In the genomic region with DNA sequence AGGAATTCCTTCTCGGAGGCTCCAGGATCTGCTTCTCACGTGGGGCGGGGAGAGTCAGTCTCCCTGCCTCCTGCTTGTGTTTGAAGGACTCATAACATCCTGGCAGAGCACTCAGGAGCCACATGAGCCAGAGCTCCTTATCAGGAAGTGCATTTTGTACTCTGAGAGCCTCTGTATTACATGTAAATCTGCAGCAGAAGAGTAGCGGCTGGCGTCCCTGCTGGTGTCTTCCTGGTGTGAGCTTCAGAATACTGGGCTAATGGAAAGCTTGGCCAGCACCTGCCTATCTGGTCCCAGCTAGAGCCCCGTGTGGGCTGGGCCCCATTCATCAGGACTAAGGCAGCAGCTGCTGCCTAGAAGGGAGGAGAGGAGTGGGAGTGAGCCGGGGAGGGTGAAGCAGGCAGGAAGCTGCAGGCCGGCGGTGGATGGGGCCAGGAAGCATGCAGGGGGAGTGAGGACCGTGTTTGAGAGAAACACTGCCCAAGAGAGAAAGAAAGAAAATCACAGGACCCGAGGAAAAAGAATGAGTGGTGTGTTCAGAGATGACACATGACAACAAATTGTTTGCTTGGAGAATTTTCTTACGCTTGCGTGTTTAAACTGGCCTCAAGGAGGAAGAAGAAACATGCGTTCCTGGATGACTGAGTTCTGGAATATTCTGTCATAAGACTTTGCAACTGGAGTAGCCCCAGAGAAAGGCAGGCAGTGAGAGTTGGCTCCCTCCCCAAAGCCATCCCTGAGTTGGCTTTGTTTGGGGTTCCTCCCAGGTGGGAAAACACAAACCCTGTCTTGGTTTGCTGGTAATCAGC, we compare ENCODE assay signal across 8 cellular contexts. TPM values are rescaled to one million over a fixed set of nuclear protein-coding genes. Genes with fewer than 3 reads are reported as not detected.
DNase-seq lines count a peak whose midpoint lies in the region; ATAC-seq, FAIRE-seq and TF ChIP-seq lines count a peak whose summit lies in the region.
"Not testable (repeated sequence)": the region's sequence is repeated elsewhere in the genome, so short reads cannot be mapped to it uniquely, and the experiment has no call there.

No MANE protein-coding gene starts in this region.

- H3K4ac ChIP-seq in H9 (ENCODE audit: low read depth, low read length) = not testable (repeated sequence)

- H3K27ac ChIP-seq in DOHH2 (ENCODE audit: low read depth, low read length); H9 (ENCODE audit: insufficient read length, low read depth, low read length); GM12878 (ENCODE audit: control insufficient read depth, insufficient read depth): not testable (repeated sequence)
- peak overlapping the region; percentile 81 to 86 (median 82) for H3K27ac ChIP-seq in transverse colon

- not testable (repeated sequence) for H3K56ac ChIP-seq in H9 (ENCODE audit: insufficient read length, low read depth, low read length)

- H3K9me2 ChIP-seq in DOHH2 (replicated peaks; ENCODE audit: control insufficient read depth, low read length) = not testable (repeated sequence)

- in situ Hi-C loops in GM12878 (cut with MboI); transverse colon (cut with MboI; ENCODE audit: low pct_ligation_motif_present in 1 of 4, low pct_unique_long_range_greater_than_20kb in 1 of 4, low sequenced_read_pairs in 3 of 4): not testable (repeated sequence)

- not testable (repeated sequence) for H3K4me1 ChIP-seq in DOHH2 (ENCODE audit: control insufficient read depth, low read length); H9 (ENCODE audit: insufficient read depth, low read length); GM12878 (ENCODE audit: control insufficient read depth, insufficient read depth, low read length)
- H3K4me1 ChIP-seq in transverse colon = peaks cover 4 to 25% (median 17%) of the 10 kb centered on the region in 4 donors

- H3K4me3 ChIP-seq in DOHH2 (ENCODE audit: low read length); GM12878: not testable (repeated sequence)
- H3K4me3 ChIP-seq in transverse colon = peak overlapping the region in 1 of 4 donors; percentile 22

- DNase-seq in H9 = peak; percentile 44
- peak; percentile 68 for DNase-seq in LHCN-M2 (ENCODE audit: low read depth)
- peak; percentile 74 for DNase-seq in RPMI7951 (ENCODE audit: low read depth)
- DNase-seq in GM12878 (ENCODE audit: low read depth, low spot score); natural killer cell treated with Interleukin-12 subunit alpha and Interleukin-12 subunit beta and Interleukin-15 and Interleukin-18, amount 100 ng/mL, for 72 hours (ENCODE audit: low spot score): not testable (repeated sequence)
- DNase-seq in glutamatergic neuron = peak; percentile 43
- peak; percentile 72 for DNase-seq in transverse colon

- H3K18ac ChIP-seq in H9 (ENCODE audit: insufficient read length, low read depth, low read length) = not testable (repeated sequence)

- H3K27me3 Mint-ChIP-seq in H9 (ENCODE audit: low read depth); glutamatergic neuron (ENCODE audit: unreplicated experiment): not testable (repeated sequence)
- H3K27me3 Mint-ChIP-seq in natural killer cell treated with Interleukin-12 subunit alpha and Interleukin-12 subunit beta and Interleukin-15 and Interleukin-18, amount 100 ng/mL, for 72 hours = peaks cover 0 to 11% of the 10 kb centered on the region in 2 donors

- TF ChIP-seq EP300 in GM12878 (IDR thresholded peaks at IDR 0.05; ENCODE audit: borderline replicate concordance in 1 of 2, control insufficient read depth in 1 of 2, low read depth in 2 of 2, low read length in 2 of 2); transverse colon (IDR thresholded peaks at IDR 0.05; ENCODE audit: low read depth): not testable (repeated sequence)

- H3K36me3 ChIP-seq in DOHH2 (ENCODE audit: control insufficient read depth, low read length); GM12878 (ENCODE audit: control insufficient read depth in 2 of 2, insufficient read depth in 2 of 2, low read length in 1 of 2); transverse colon: not testable (repeated sequence)

- TF ChIP-seq POLR2A in GM12878 (IDR thresholded peaks at IDR 0.05; ENCODE audit: low read depth, low read length); transverse colon (IDR thresholded peaks at IDR 0.05): not testable (repeated sequence)

- H4K8ac ChIP-seq in H9 (replicated peaks; ENCODE audit: insufficient read length, low read depth, low read length) = not testable (repeated sequence)

- not testable (repeated sequence) for H2AK5ac ChIP-seq in H9 (ENCODE audit: insufficient read length, low read length)

- H3K4me1 Mint-ChIP-seq in H9 = peaks cover 17 to 18% of the 10 kb centered on the region in 2 experiments
- peaks cover 13% of the 10 kb centered on the region for H3K4me1 Mint-ChIP-seq in glutamatergic neuron (ENCODE audit: low read depth, unreplicated experiment)
- not testable (repeated sequence) for H3K4me1 Mint-ChIP-seq in natural killer cell treated with Interleukin-12 subunit alpha and Interleukin-12 subunit beta and Interleukin-15 and Interleukin-18, amount 100 ng/mL, for 72 hours (ENCODE audit: low read depth in 2 of 2)

- not testable (repeated sequence) for FAIRE-seq in GM12878 (lab: Jason Lieb, UNC)

- not testable (repeated sequence) for H2BK20ac ChIP-seq in H9 (ENCODE audit: low read depth, low read length, poor library complexity, severe bottlenecking)

- not testable (repeated sequence) for H3K36me3 Mint-ChIP-seq in H9 (ENCODE audit: insufficient read depth in 1 of 3, low read depth in 3 of 3); glutamatergic neuron (ENCODE audit: unreplicated experiment); natural killer cell treated with Interleukin-12 subunit alpha and Interleukin-12 subunit beta and Interleukin-15 and Interleukin-18, amount 100 ng/mL, for 72 hours

- peak overlapping the region; percentile 40 for H3K4me2 ChIP-seq in DOHH2 (ENCODE audit: low read length)
- H3K4me2 ChIP-seq in H9 (ENCODE audit: insufficient read depth, insufficient read length, low read length); GM12878 (ENCODE audit: control insufficient read depth, insufficient read depth): not testable (repeated sequence)

- not testable (repeated sequence) for H3T11ph ChIP-seq in H9 (ENCODE audit: low read length)

- H3K9me3 Mint-ChIP-seq in H9; glutamatergic neuron (ENCODE audit: unreplicated experiment); natural killer cell treated with Interleukin-12 subunit alpha and Interleukin-12 subunit beta and Interleukin-15 and Interleukin-18, amount 100 ng/mL, for 72 hours: not testable (repeated sequence)

- not testable (repeated sequence) for H4K20me1 ChIP-seq in DOHH2 (ENCODE audit: control insufficient read depth, insufficient read depth, low read depth, low read length); H9 (ENCODE audit: control insufficient read depth, insufficient read depth, insufficient read length); GM12878 (ENCODE audit: control insufficient read depth, insufficient read depth)

- CTCF ChIA-PET in GM12878 (lab: Yijun Ruan, JAX) = not testable (repeated sequence)

- H2BK12ac ChIP-seq in H9 (ENCODE audit: insufficient read length, low read depth, low read length) = not testable (repeated sequence)

- H4K5ac ChIP-seq in H9 (ENCODE audit: insufficient read length, low read depth, low read length) = not testable (repeated sequence)

- not testable (repeated sequence) for TF ChIP-seq CTCF in DOHH2 (IDR thresholded peaks at IDR 0.05; ENCODE audit: low read depth, low read length, poor library complexity, severe bottlenecking); H9 (conservative IDR thresholded peaks at IDR 0.05); GM12878 (IDR thresholded peaks at IDR 0.05 in 2 of 3, conservative IDR thresholded peaks at IDR 0.05 in 1 of 3; ENCODE audit: control insufficient read depth in 2 of 3, extremely low read depth in 1 of 3, insufficient read depth in 1 of 3, low read depth in 3 of 3, low read length in 3 of 3); glutamatergic neuron (IDR thresholded peaks at IDR 0.05; ENCODE audit: partially characterized antibody, unreplicated experiment); transverse colon (IDR thresholded peaks at IDR 0.05)

- H3K23me2 ChIP-seq in H9 (ENCODE audit: insufficient read length, low read depth, low read length, poor library complexity, severe bottlenecking) = not testable (repeated sequence)

- not testable (repeated sequence) for H3F3A ChIP-seq in DOHH2 (ENCODE audit: control insufficient read depth, insufficient read depth)

- RAD21 ChIA-PET in GM12878 (lab: Charles Lee; ENCODE audit: unreplicated experiment) = not testable (repeated sequence)

- not testable (repeated sequence) for H3K27me3 ChIP-seq in DOHH2 (ENCODE audit: control insufficient read depth, low read length); H9 (ENCODE audit: insufficient read depth, low read length); GM12878 (replicated peaks in 1 of 2; ENCODE audit: control insufficient read depth in 2 of 2, insufficient read depth in 2 of 2, low read length in 1 of 2); transverse colon

- BruUV-seq in GM12878 (replicated peaks; lab: Mats Ljungman, UMichigan) = not testable (repeated sequence)

- H3K14ac ChIP-seq in H9 (ENCODE audit: insufficient read depth, low read length) = not testable (repeated sequence)

- H3K9ac ChIP-seq in H9 (ENCODE audit: extremely low read depth, insufficient read length, low read length); GM12878 (ENCODE audit: control insufficient read depth, insufficient read depth, low read length): not testable (repeated sequence)

- H3K27ac Mint-ChIP-seq in H9 (peak overlapping the region in 2 of 3 experiments; percentile 70 to 79; a peak in 4 of 7 replicates), glutamatergic neuron (ENCODE audit: unreplicated experiment) (peak overlapping the region; percentile 94)
- H3K27ac Mint-ChIP-seq in natural killer cell treated with Interleukin-12 subunit alpha and Interleukin-12 subunit beta and Interleukin-15 and Interleukin-18, amount 100 ng/mL, for 72 hours = not testable (repeated sequence)

- not testable (repeated sequence) for H3K79me1 ChIP-seq in H9 (ENCODE audit: insufficient read depth, low read depth, low read length, poor library complexity, severe bottlenecking)

- WGBS in H9 (ENCODE audit: extremely low coverage, insufficient read length, low lambda C conversion rate) = no CpG with 5 or more reads among the region's 14 CpGs
- WGBS in GM12878 (ENCODE audit: insufficient coverage, insufficient replicate concordance, low lambda C conversion rate, missing lambda C conversion rate) = 41% methylated on average over 12 of the region's 14 CpGs
- WGBS in transverse colon (ENCODE audit: low coverage in 1 of 2), 2 donors = 8 to 9% methylated on average over 8 to 14 of the region's 14 CpGs

- not testable (repeated sequence) for H2AFZ ChIP-seq in H9 (ENCODE audit: low read length)
- peak overlapping the region; percentile 12; the same call in 1 of the 2 replicates for H2AFZ ChIP-seq in GM12878 (ENCODE audit: control insufficient read depth, low read depth, low read length)

- H3K9me3 ChIP-seq in DOHH2 (ENCODE audit: control insufficient read depth, insufficient read depth, low read length); H9 (ENCODE audit: control insufficient read depth, low read depth, low read length); GM12878 (replicated peaks; ENCODE audit: control insufficient read depth, insufficient read depth, low read length); transverse colon: not testable (repeated sequence)

- not testable (repeated sequence) for H2BK15ac ChIP-seq in H9 (ENCODE audit: low read depth, low read length)

- SMC1A ChIA-PET in GM12878 (lab: Charles Lee; ENCODE audit: uncharacterized antibody, unreplicated experiment) = not testable (repeated sequence)

- H3K23ac ChIP-seq in H9 (ENCODE audit: insufficient read length, low read depth, low read length) = not testable (repeated sequence)

- ATAC-seq in GM12878 = not testable (repeated sequence)
- peak; percentile 55 to 69 for ATAC-seq in natural killer cell treated with Interleukin-12 subunit alpha and Interleukin-12 subunit beta and Interleukin-15 and Interleukin-18, amount 100 ng/mL, for 72 hours

- H2BK120ac ChIP-seq in H9 (ENCODE audit: low read depth, low read length, poor library complexity, severe bottlenecking) = not testable (repeated sequence)

- intact Hi-C loops in GM12878 (cut with micrococcal nuclease; ENCODE audit: unreplicated experiment); transverse colon (cut with DNase I; ENCODE audit: low total_unique reads): not testable (repeated sequence)

- not testable (repeated sequence) for H3K79me2 ChIP-seq in DOHH2 (ENCODE audit: control insufficient read depth, low read length); H9 (ENCODE audit: insufficient read depth, low read length); GM12878 (ENCODE audit: control insufficient read depth, insufficient read depth, low read length)

- POLR2A ChIA-PET in GM12878 (lab: Charles Lee) = not testable (repeated sequence)

- H2BK5ac ChIP-seq in H9 (ENCODE audit: insufficient read length, low read length) = not testable (repeated sequence)

- H4K91ac ChIP-seq in H9 (ENCODE audit: insufficient read length, low read depth, low read length) = not testable (repeated sequence)

- H3K4me3 Mint-ChIP-seq in H9 = peak overlapping the region in 1 of 2 experiments; percentile 8; a peak in 1 of 5 replicates
- peak overlapping the region; percentile 42 for H3K4me3 Mint-ChIP-seq in glutamatergic neuron (ENCODE audit: unreplicated experiment)
- not testable (repeated sequence) for H3K4me3 Mint-ChIP-seq in natural killer cell treated with Interleukin-12 subunit alpha and Interleukin-12 subunit beta and Interleukin-15 and Interleukin-18, amount 100 ng/mL, for 72 hours

- not testable (repeated sequence) for TF ChIP-seq RAD21 in GM12878 (IDR thresholded peaks at IDR 0.05; ENCODE audit: insufficient read depth, low read depth, low read length)

RNA-seq across cellular contexts. Expression of a gene that starts 41.3 kb away (rescaled TPM):
- total RNA-seq in H9 (2021) (11.1 and 17.7 TPM in 2 replicates), LHCN-M2 (2014; rRNA removed) (289 and 303 TPM in 2 replicates), GM12878 (2014; rRNA removed) (3.8 and 5.1 TPM in 2 replicates), GM12878 (2014; rRNA removed; fragmentation: Illumina TruSeq; extraction: Trizol) (3.1 and 3.5 TPM in 2 replicates), GM12878 (2021) (5.6 and 6.6 TPM in 2 replicates), glutamatergic neuron (ENCODE audit: unreplicated experiment) (90.7 TPM), transverse colon (100 to 1,000 TPM; 124 to 191 (median 180) TPM)
- 234 TPM for polyA plus RNA-seq in LHCN-M2 (2012)
- 154 and 171 TPM in 2 replicates for total RNA-seq in RPMI7951 (2014; rRNA removed; shearing (Covaris generic))
- 0.52 TPM in 1 of 2 replicates, not detected in the other for total RNA-seq in GM12878 (2013; cell fraction: nucleolus; rRNA removed)
- 1.7 TPM for polyA plus RNA-seq in GM12878 (2011; ENCODE audit: low read depth)
- polyA plus RNA-seq in GM12878 (2011; rRNA removed) (0.04 TPM in 2 replicates), GM12878 (2014; fragmentation: Illumina TruSeq; extraction: Trizol) (2.5 and 3.1 TPM in 2 replicates), GM12878 (2014; fragmentation: Nextera tagmentation; extraction: Ambion mirVana) (1 to 10 TPM; 1.0 to 1.3 TPM), GM12878 (2014; rRNA removed) (2.4 and 3.7 TPM in 2 replicates), GM12878 (2016; fragmentation: Nextera tagmentation; extraction: Ambion mirVana) (1 to 10 TPM; 1.6 to 2.2 TPM)
- polyA plus RNA-seq in GM12878 (2011; cell fraction: cytosol; rRNA removed) = 0.13 TPM in 1 of 2 replicates, not detected in the other
- polyA plus RNA-seq in GM12878 (2011; cell fraction: nucleus; rRNA removed) = 0.12 and 0.15 TPM in 2 replicates
- polyA plus RNA-seq in GM12878 (2012) = 3.5 and 3.8 TPM in 2 replicates
- polyA minus RNA-seq in GM12878 (2011; rRNA and poly(A)+ RNA removed) = 0.52 TPM in 1 of 2 replicates, not detected in the other
- 2.5 and 9.8 TPM in 2 replicates for polyA minus RNA-seq in GM12878 (2011; cell fraction: cytosol; rRNA and poly(A)+ RNA removed)
- 0.96 TPM in 1 of 2 replicates, not detected in the other for polyA minus RNA-seq in GM12878 (2011; cell fraction: nucleus; rRNA and poly(A)+ RNA removed)
- total RNA-seq in natural killer cell treated with Interleukin-12 subunit alpha and Interleukin-12 subunit beta and Interleukin-15 and Interleukin-18, amount 100 ng/mL, for 72 hours = under 1 TPM; 0.61 to 0.74 TPM
